Comparison of ENCODE assay signal across 10 cellular contexts in genomic region chr9:79574716-79575242, GRCh38. TPM values are rescaled to one million over a fixed set of nuclear protein-coding genes. Genes with fewer than 3 reads are reported as not detected.
A peak's percentile ranks its signal among the peaks of the same experiment; 100 is the strongest.
DNase-seq lines count a peak whose midpoint lies in the region; ATAC-seq and TF ChIP-seq lines count a peak whose summit lies in the region.
"Had no signal": no experiment of that assay in that cellular context is flagged by ENCODE, and none has a peak within 500 bp of the region (broad histone marks: within the 10 kb centered on the region; RNA-seq: fewer than 3 reads in every experiment).

No MANE protein-coding gene starts in this region.

- 22 to 50% (median 26%) methylated on average over 4 of the region's 4 CpGs for WGBS in psoas muscle, 3 donors

- ATAC-seq in psoas muscle (no peak), HG02885 (IDR thresholded peaks at IDR 0.05; ENCODE audit: poor library complexity, unreplicated experiment) (no peak), GM21528 (IDR thresholded peaks at IDR 0.05; ENCODE audit: low FRiP score, unreplicated experiment) (no peak)

- peaks cover 38% of the 10 kb centered on the region for H3K36me3 ChIP-seq in SJCRH30
- peaks cover 0 to 6% of the 10 kb centered on the region in 2 donors for H3K36me3 ChIP-seq in psoas muscle (ENCODE audit: insufficient read depth in 1 of 2, low read depth in 1 of 2)
- no peaks in the 10 kb centered on the region for H3K36me3 ChIP-seq in A673 (ENCODE audit: insufficient read depth, low read length, poor library complexity, severe bottlenecking)

- intact Hi-C loops in psoas muscle (cut with DNase I), result loop anchor here (5.0 to 10.0 kb wide), 6 partner anchors 38 to 400 kb away; no protein-coding TSS in a partner anchor
- intact Hi-C loops in A673 (cut with micrococcal nuclease; ENCODE audit: unreplicated experiment), result loop anchor here (10.0 kb wide), 1 partner anchor 330 kb away; no protein-coding TSS in a partner anchor

- POLR2A ChIA-PET in A673 (lab: Charles Lee; ENCODE audit: low non-redundant PET), result no interaction called here

- in situ Hi-C loops in G401 (cut with HindIII; ENCODE audit: low sequenced_read_pairs), result no loop called here

- TF ChIP-seq CTCF in fibroblast of pulmonary artery (IDR thresholded peaks at IDR 0.05; ENCODE audit: low read length, missing control alignments), result no peak
- no peak for TF ChIP-seq CTCF in psoas muscle (IDR thresholded peaks at IDR 0.05)
- TF ChIP-seq CTCF in A673 (conservative IDR thresholded peaks at IDR 0.05; ENCODE audit: low read depth, low read length), result no peak

- BruUV-seq in A673 (replicated peaks; lab: Mats Ljungman, UMichigan), result no TSS peak

- CTCF ChIA-PET in A673 (lab: Charles Lee), result no interaction called here

- H3K4me1 ChIP-seq in SJCRH30 (peaks cover 4% of the 10 kb centered on the region; the same call in 1 of the 2 replicates), psoas muscle (peaks cover 53% of the 10 kb centered on the region), A673 (ENCODE audit: insufficient read depth, low read length, poor library complexity, severe bottlenecking) (peaks cover 17% of the 10 kb centered on the region)

- H3K9me3 ChIP-seq in SJCRH30 (replicated peaks), result no peaks in the 10 kb centered on the region
- H3K9me3 ChIP-seq in psoas muscle, result no peaks in the 10 kb centered on the region
- H3K9me3 ChIP-seq in A673 (ENCODE audit: low read depth, low read length, poor library complexity, severe bottlenecking), result no peaks in the 10 kb centered on the region

- DNase-seq in G401 (ENCODE audit: low spot score) (peak; percentile 35), SJCRH30 (peak in 1 of 2 experiments; percentile 47), fibroblast of pulmonary artery (ENCODE audit: low read depth) (no peak), psoas muscle (no peak), A673 (ENCODE audit: low spot score) (no peak), HUDEP-2 (lab: John Stamatoyannopoulos, UW; ENCODE audit: unreplicated experiment in 76 of 76) (no peak)
- DNase-seq: activated CD8-positive, alpha-beta memory T cell treated with anti-CD3 and anti-CD28 coated beads for 24 hours; NCI-H526 treated with DMSO at 0.1 percent for 48 hours had no signal

- H3K4me3 ChIP-seq in SJCRH30 (peak overlapping the region; percentile 95), fibroblast of pulmonary artery (replicated peaks; ENCODE audit: low read depth, low read length) (peak overlapping the region; percentile 69), psoas muscle (peak overlapping the region; percentile 96), A673 (ENCODE audit: low read depth, low read length, poor library complexity, severe bottlenecking) (no peak overlapping the region)

- peak overlapping the region; percentile 82; the same call in 1 of the 2 replicates for H3K27ac ChIP-seq in SJCRH30
- H3K27ac ChIP-seq in psoas muscle, result peak overlapping the region; percentile 97
- H3K27ac ChIP-seq in A673 (ENCODE audit: low read depth, low read length, poor library complexity, severe bottlenecking), result no peak overlapping the region

- H3K27me3 ChIP-seq in SJCRH30, result no peaks in the 10 kb centered on the region
- H3K27me3 ChIP-seq in psoas muscle (ENCODE audit: insufficient read depth in 3 of 3, low read length in 2 of 3), result no peaks in the 10 kb centered on the region
- no peaks in the 10 kb centered on the region for H3K27me3 ChIP-seq in A673 (replicated peaks; ENCODE audit: insufficient read depth, low read depth, low read length, poor library complexity)

RNA-seq across cellular contexts. Expression of gene TLE4, which starts 3.0 kb away (rescaled TPM):
- 65.7 and 78.6 TPM in 2 replicates for total RNA-seq in G401 (2014; rRNA removed; shearing (Covaris generic))
- 95.5 and 103 TPM in 2 replicates for total RNA-seq in SJCRH30 (2014; rRNA removed; shearing (Covaris generic))
- total RNA-seq in psoas muscle, result 10 to 100 TPM; 17.6 to 51.9 (median 21.9) TPM
- polyA plus RNA-seq in psoas muscle, result 10 to 100 TPM in 2 of 3 donors, 1 to 10 TPM in 1; 5.1 to 22.3 (median 14.3) TPM
- total RNA-seq in A673 (2021), result 21.3 and 24.3 TPM in 2 replicates
